29 cellular contexts compared by ENCODE assay signal in genomic region chr2:100986157-100986556, GRCh38.
"Had no signal": no experiment of that assay in that cellular context is flagged by ENCODE, and none has a peak within 500 bp of the region (broad histone marks: within the 10 kb centered on the region; RNA-seq: fewer than 3 reads in every experiment).

No MANE protein-coding gene starts in this region.

- H3K27ac Mint-ChIP-seq: activated CD4-positive, alpha-beta memory T cell treated with anti-CD3 and anti-CD28 coated beads for 36 hours; activated CD4-positive, alpha-beta T cell treated with anti-CD3 and anti-CD28 coated beads for 36 hours; activated CD4-positive, alpha-beta T cell treated with anti-CD3 and anti-CD28 coated beads, Interleukin-2, amount 10 ng/mL, durations not matched to agents 24 days and 14 days; activated CD8-positive, alpha-beta memory T cell treated with anti-CD3 and anti-CD28 coated beads, Interleukin-2, amount 10 ng/mL, durations not matched to agents 7 days and 5 days; activated CD8-positive, alpha-beta T cell treated with anti-CD3 and anti-CD28 coated beads, Interleukin-2, amount 10 ng/mL, durations not matched to agents 7 days and 5 days; activated naive CD4-positive, alpha-beta T cell treated with anti-CD3 and anti-CD28 coated beads, Interleukin-2, amount 10 ng/mL, durations not matched to agents 7 days and 5 days; activated naive CD8-positive, alpha-beta T cell; activated T-helper 1 cell treated with anti-CD3 and anti-CD28 coated beads, Interleukin-12 subunit alpha, Interleukin-12 subunit beta, Interleukin-2, Interleukin-4 antibody, amounts not matched to agents 30 ng/mL and 10 ng/mL and 1 ng/mL, durations not matched to agents 14 hours and 24 hours and 36 hours; dendritic cell treated with granulocyte-macrophage colony-stimulating factor and Interleukin-4, amounts not matched to agents 40 ng/mL and 50 ng/mL, for 4 days had no signal

- H3K4me3 Mint-ChIP-seq: activated CD4-positive, alpha-beta memory T cell treated with anti-CD3 and anti-CD28 coated beads for 36 hours; activated CD4-positive, alpha-beta T cell treated with anti-CD3 and anti-CD28 coated beads for 36 hours; activated CD4-positive, alpha-beta T cell treated with anti-CD3 and anti-CD28 coated beads, Interleukin-2, amount 10 ng/mL, durations not matched to agents 24 days and 14 days; activated CD8-positive, alpha-beta memory T cell treated with anti-CD3 and anti-CD28 coated beads, Interleukin-2, amount 10 ng/mL, durations not matched to agents 7 days and 5 days; activated CD8-positive, alpha-beta T cell treated with anti-CD3 and anti-CD28 coated beads, Interleukin-2, amount 10 ng/mL, durations not matched to agents 7 days and 5 days; activated naive CD4-positive, alpha-beta T cell treated with anti-CD3 and anti-CD28 coated beads, Interleukin-2, amount 10 ng/mL, durations not matched to agents 7 days and 5 days; activated naive CD8-positive, alpha-beta T cell; activated T-helper 1 cell treated with anti-CD3 and anti-CD28 coated beads, Interleukin-12 subunit alpha, Interleukin-12 subunit beta, Interleukin-2, Interleukin-4 antibody, amounts not matched to agents 30 ng/mL and 10 ng/mL and 1 ng/mL, durations not matched to agents 14 hours and 24 hours and 36 hours; central memory CD8-positive, alpha-beta T cell; dendritic cell treated with granulocyte-macrophage colony-stimulating factor and Interleukin-4, amounts not matched to agents 40 ng/mL and 50 ng/mL, for 4 days had no signal

- H3K9me3 ChIP-seq: esophagus muscularis mucosa, gastrocnemius medialis, heart right ventricle had no signal

- H3K4me1 ChIP-seq: foreskin keratinocyte, gastrocnemius medialis had no signal

- H3K4me1 Mint-ChIP-seq: activated CD8-positive, alpha-beta memory T cell treated with anti-CD3 and anti-CD28 coated beads, Interleukin-2, amount 10 ng/mL, durations not matched to agents 7 days and 5 days; activated naive CD4-positive, alpha-beta T cell treated with anti-CD3 and anti-CD28 coated beads, Interleukin-2, amount 10 ng/mL, durations not matched to agents 7 days and 5 days had no signal

- H3K9me3 Mint-ChIP-seq: activated CD4-positive, alpha-beta memory T cell treated with anti-CD3 and anti-CD28 coated beads for 36 hours; activated CD4-positive, alpha-beta T cell treated with anti-CD3 and anti-CD28 coated beads, Interleukin-2, amount 10 ng/mL, durations not matched to agents 24 days and 14 days; activated naive CD4-positive, alpha-beta T cell treated with anti-CD3 and anti-CD28 coated beads, Interleukin-2, amount 10 ng/mL, durations not matched to agents 7 days and 5 days; activated T-helper 1 cell treated with anti-CD3 and anti-CD28 coated beads, Interleukin-12 subunit alpha, Interleukin-12 subunit beta, Interleukin-2, Interleukin-4 antibody, amounts not matched to agents 30 ng/mL and 10 ng/mL and 1 ng/mL, durations not matched to agents 14 hours and 24 hours and 36 hours; central memory CD8-positive, alpha-beta T cell; dendritic cell treated with granulocyte-macrophage colony-stimulating factor and Interleukin-4, amounts not matched to agents 40 ng/mL and 50 ng/mL, for 4 days had no signal

- H3K27me3 ChIP-seq: brain microvascular endothelial cell, dorsolateral prefrontal cortex, esophagus muscularis mucosa, foreskin keratinocyte, gastrocnemius medialis, heart right ventricle had no signal

- H3K36me3 Mint-ChIP-seq: activated CD4-positive, alpha-beta memory T cell treated with anti-CD3 and anti-CD28 coated beads for 36 hours; activated CD8-positive, alpha-beta memory T cell treated with anti-CD3 and anti-CD28 coated beads, Interleukin-2, amount 10 ng/mL, durations not matched to agents 7 days and 5 days; activated naive CD4-positive, alpha-beta T cell treated with anti-CD3 and anti-CD28 coated beads, Interleukin-2, amount 10 ng/mL, durations not matched to agents 7 days and 5 days; activated naive CD8-positive, alpha-beta T cell had no signal

- H3K4me3 ChIP-seq: coronary artery, dorsolateral prefrontal cortex, esophagus muscularis mucosa, gastrocnemius medialis, heart right ventricle had no signal

- H3K27ac ChIP-seq: brain microvascular endothelial cell, coronary artery, esophagus muscularis mucosa, foreskin keratinocyte, gastrocnemius medialis, heart right ventricle had no signal

- H3K27me3 Mint-ChIP-seq: activated naive CD8-positive, alpha-beta T cell; central memory CD8-positive, alpha-beta T cell had no signal

- DNase-seq: activated CD4-positive, alpha-beta memory T cell treated with anti-CD3 and anti-CD28 coated beads for 36 hours; activated CD4-positive, alpha-beta T cell treated with anti-CD3 and anti-CD28 coated beads for 36 hours; activated CD4-positive, alpha-beta T cell treated with anti-CD3 and anti-CD28 coated beads, Interleukin-2, amount 10 ng/mL, durations not matched to agents 24 days and 14 days; activated CD4-positive, CD25-positive, alpha-beta regulatory T cell; activated CD4-positive, CD25-positive, alpha-beta regulatory T cell treated with anti-CD3 and anti-CD28 coated beads, Interleukin-2, amount 50 U/mL, for 72 hours; activated CD8-positive, alpha-beta memory T cell treated with anti-CD3 and anti-CD28 coated beads, Interleukin-2, amount 10 ng/mL, durations not matched to agents 7 days and 5 days; activated CD8-positive, alpha-beta memory T cell treated with anti-CD3 and anti-CD28 coated beads, Interleukin-2, amount 50 U/mL, for 4 hours; activated CD8-positive, alpha-beta T cell treated with anti-CD3 and anti-CD28 coated beads, Interleukin-2, amount 10 ng/mL, durations not matched to agents 7 days and 5 days; activated gamma-delta T cell; activated naive CD4-positive, alpha-beta T cell; activated naive CD4-positive, alpha-beta T cell treated with anti-CD3 and anti-CD28 coated beads, Interleukin-2, amount 10 ng/mL, durations not matched to agents 7 days and 5 days; activated T-cell treated with anti-CD3 and anti-CD28 coated beads, Interleukin-2, amount 50 U/mL, for 1 hour; activated T-cell treated with anti-CD3 and anti-CD28 coated beads, Interleukin-2, amount 50 U/mL, for 48 hours; amniotic stem cell; anterior cingulate cortex; brain microvascular endothelial cell; effector memory CD4-positive, alpha-beta T cell; erythroblast; foreskin keratinocyte; gastrocnemius medialis; heart right ventricle; T-helper 2 cell had no signal
